ENCODE assay signal across 1 cellular context in genomic region chr7:84821671-84822534, GRCh38.
TF ChIP-seq lines count a peak whose summit lies in the region.

No MANE protein-coding gene starts in this region.

TF ChIP-seq in K562, 482 proteins besides CTCF, POLR2A, EP300 and RAD21 (continued from another document and continues in another):
- TF ChIP-seq, protein P1, sequence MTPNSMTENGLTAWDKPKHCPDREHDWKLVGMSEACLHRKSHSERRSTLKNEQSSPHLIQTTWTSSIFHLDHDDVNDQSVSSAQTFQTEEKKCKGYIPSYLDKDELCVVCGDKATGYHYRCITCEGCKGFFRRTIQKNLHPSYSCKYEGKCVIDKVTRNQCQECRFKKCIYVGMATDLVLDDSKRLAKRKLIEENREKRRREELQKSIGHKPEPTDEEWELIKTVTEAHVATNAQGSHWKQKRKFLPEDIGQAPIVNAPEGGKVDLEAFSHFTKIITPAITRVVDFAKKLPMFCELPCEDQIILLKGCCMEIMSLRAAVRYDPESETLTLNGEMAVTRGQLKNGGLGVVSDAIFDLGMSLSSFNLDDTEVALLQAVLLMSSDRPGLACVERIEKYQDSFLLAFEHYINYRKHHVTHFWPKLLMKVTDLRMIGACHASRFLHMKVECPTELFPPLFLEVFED (CRISPR knock-in tag; conservative IDR thresholded peaks at IDR 0.05), result peak; percentile 78; the same call in 1 of the 2 replicates
- TF ChIP-seq PRMT5 (CRISPR knock-in tag; IDR thresholded peaks at IDR 0.05), result no peak
- peak; percentile 31; the same call in 1 of the 2 replicates for TF ChIP-seq CEBPB (tag; IDR thresholded peaks at IDR 0.05)
- TF ChIP-seq, protein P2, sequence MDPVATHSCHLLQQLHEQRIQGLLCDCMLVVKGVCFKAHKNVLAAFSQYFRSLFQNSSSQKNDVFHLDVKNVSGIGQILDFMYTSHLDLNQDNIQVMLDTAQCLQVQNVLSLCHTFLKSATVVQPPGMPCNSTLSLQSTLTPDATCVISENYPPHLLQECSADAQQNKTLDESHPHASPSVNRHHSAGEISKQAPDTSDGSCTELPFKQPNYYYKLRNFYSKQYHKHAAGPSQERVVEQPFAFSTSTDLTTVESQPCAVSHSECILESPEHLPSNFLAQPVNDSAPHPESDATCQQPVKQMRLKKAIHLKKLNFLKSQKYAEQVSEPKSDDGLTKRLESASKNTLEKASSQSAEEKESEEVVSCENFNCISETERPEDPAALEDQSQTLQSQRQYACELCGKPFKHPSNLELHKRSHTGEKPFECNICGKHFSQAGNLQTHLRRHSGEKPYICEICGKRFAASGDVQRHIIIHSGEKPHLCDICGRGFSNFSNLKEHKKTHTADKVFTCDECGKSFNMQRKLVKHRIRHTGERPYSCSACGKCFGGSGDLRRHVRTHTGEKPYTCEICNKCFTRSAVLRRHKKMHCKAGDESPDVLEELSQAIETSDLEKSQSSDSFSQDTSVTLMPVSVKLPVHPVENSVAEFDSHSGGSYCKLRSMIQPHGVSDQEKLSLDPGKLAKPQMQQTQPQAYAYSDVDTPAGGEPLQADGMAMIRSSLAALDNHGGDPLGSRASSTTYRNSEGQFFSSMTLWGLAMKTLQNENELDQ (CRISPR knock-in tag; IDR thresholded peaks at IDR 0.05; ENCODE audit: borderline replicate concordance), result no peak
- no peak for TF ChIP-seq ZNF830 (CRISPR knock-in tag; IDR thresholded peaks at IDR 0.05)
- TF ChIP-seq, protein P3, sequence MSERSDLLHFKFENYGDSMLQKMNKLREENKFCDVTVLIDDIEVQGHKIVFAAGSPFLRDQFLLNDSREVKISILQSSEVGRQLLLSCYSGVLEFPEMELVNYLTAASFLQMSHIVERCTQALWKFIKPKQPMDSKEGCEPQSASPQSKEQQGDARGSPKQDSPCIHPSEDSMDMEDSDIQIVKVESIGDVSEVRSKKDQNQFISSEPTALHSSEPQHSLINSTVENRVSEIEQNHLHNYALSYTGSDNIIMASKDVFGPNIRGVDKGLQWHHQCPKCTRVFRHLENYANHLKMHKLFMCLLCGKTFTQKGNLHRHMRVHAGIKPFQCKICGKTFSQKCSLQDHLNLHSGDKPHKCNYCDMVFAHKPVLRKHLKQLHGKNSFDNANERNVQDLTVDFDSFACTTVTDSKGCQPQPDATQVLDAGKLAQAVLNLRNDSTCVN (CRISPR knock-in tag; IDR thresholded peaks at IDR 0.05), result peak; percentile 90; the same call in 1 of the 2 replicates
- TF ChIP-seq ZNF165 (CRISPR knock-in tag; IDR thresholded peaks at IDR 0.05; ENCODE audit: borderline replicate concordance), result peak; percentile 87; the same call in 1 of the 2 replicates
- TF ChIP-seq HNRNPLL (IDR thresholded peaks at IDR 0.05; ENCODE audit: low read depth, low read length, poor library complexity, severe bottlenecking), result no peak
- no peak for TF ChIP-seq SIX5 (IDR thresholded peaks at IDR 0.05; ENCODE audit: borderline replicate concordance in 1 of 2, insufficient read depth in 1 of 2, low read depth in 1 of 2, low read length in 2 of 2)
- no peak for TF ChIP-seq MNT (conservative IDR thresholded peaks at IDR 0.05)
- no peak for TF ChIP-seq KAT2B (IDR thresholded peaks at IDR 0.05; ENCODE audit: low read depth, low read length)
- TF ChIP-seq, protein P4, sequence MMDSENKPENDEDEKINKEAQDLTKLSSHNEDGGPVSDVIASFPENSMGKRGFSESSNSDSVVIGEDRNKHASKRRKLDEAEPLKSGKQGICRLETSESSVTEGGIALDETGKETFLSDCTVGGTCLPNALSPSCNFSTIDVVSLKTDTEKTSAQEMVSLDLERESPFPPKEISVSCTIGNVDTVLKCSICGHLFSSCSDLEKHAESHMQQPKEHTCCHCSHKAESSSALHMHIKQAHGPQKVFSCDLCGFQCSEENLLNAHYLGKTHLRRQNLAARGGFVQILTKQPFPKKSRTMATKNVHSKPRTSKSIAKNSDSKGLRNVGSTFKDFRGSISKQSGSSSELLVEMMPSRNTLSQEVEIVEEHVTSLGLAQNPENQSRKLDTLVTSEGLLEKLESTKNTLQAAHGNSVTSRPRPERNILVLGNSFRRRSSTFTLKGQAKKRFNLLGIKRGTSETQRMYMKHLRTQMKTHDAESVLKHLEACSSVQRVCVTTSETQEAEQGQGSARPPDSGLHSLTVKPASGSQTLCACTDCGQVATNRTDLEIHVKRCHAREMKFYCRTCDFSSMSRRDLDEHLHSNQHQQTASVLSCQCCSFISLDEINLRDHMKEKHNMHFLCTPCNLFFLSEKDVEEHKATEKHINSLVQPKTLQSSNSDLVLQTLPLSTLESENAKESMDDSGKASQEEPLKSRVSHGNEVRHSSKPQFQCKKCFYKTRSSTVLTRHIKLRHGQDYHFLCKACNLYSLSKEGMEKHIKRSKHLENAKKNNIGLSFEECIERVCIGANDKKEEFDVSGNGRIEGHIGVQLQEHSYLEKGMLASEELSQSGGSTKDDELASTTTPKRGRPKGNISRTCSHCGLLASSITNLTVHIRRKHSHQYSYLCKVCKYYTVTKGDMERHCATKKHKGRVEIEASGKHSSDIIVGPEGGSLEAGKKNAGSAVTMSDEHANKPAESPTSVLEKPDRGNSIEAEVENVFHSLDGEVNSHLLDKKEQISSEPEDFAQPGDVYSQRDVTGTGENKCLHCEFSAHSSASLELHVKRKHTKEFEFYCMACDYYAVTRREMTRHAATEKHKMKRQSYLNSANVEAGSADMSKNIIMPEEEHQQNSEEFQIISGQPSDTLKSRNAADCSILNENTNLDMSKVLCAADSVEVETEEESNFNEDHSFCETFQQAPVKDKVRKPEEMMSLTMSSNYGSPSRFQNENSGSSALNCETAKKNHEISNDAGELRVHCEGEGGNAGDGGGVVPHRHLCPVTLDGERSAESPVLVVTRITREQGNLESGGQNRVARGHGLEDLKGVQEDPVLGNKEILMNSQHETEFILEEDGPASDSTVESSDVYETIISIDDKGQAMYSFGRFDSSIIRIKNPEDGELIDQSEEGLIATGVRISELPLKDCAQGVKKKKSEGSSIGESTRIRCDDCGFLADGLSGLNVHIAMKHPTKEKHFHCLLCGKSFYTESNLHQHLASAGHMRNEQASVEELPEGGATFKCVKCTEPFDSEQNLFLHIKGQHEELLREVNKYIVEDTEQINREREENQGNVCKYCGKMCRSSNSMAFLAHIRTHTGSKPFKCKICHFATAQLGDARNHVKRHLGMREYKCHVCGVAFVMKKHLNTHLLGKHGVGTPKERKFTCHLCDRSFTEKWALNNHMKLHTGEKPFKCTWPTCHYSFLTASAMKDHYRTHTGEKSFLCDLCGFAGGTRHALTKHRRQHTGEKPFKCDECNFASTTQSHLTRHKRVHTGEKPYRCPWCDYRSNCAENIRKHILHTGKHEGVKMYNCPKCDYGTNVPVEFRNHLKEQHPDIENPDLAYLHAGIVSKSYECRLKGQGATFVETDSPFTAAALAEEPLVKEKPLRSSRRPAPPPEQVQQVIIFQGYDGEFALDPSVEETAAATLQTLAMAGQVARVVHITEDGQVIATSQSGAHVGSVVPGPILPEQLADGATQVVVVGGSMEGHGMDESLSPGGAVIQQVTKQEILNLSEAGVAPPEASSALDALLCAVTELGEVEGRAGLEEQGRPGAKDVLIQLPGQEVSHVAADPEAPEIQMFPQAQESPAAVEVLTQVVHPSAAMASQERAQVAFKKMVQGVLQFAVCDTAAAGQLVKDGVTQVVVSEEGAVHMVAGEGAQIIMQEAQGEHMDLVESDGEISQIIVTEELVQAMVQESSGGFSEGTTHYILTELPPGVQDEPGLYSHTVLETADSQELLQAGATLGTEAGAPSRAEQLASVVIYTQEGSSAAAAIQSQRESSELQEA (IDR thresholded peaks at IDR 0.05; ENCODE audit: low read depth), result no peak
- no peak for TF ChIP-seq XRCC5 (IDR thresholded peaks at IDR 0.05; ENCODE audit: low read depth, low read length)
- TF ChIP-seq SMARCA4 (IDR thresholded peaks at IDR 0.05), result peak; percentile 64
- TF ChIP-seq FOXA1 (IDR thresholded peaks at IDR 0.05; ENCODE audit: borderline replicate concordance), result no peak
- TF ChIP-seq ZKSCAN8 (CRISPR knock-in tag; IDR thresholded peaks at IDR 0.05), result peak; percentile 95
- TF ChIP-seq CC2D1A (IDR thresholded peaks at IDR 0.05), result no peak
- no peak for TF ChIP-seq CTBP1 (IDR thresholded peaks at IDR 0.05; ENCODE audit: borderline replicate concordance)
- TF ChIP-seq SMARCB1 (IDR thresholded peaks at IDR 0.05; ENCODE audit: insufficient read length, low read depth), result no peak
- TF ChIP-seq ZNF12 (CRISPR knock-in tag; IDR thresholded peaks at IDR 0.05), result no peak
- TF ChIP-seq ZNF707 (CRISPR knock-in tag; conservative IDR thresholded peaks at IDR 0.05), result 0 out of 2 replicates have a peak, but pooled peaks have one; percentile 10
- TF ChIP-seq LARP7 (IDR thresholded peaks at IDR 0.05), result no peak
- peak; percentile 62 to 68; a peak in 3 of 4 replicates for TF ChIP-seq FOXK2 (conservative IDR thresholded peaks at IDR 0.05 in 1 of 2, IDR thresholded peaks at IDR 0.05 in 1 of 2; ENCODE audit: low read depth in 2 of 2)
- TF ChIP-seq FOXJ2 (tag; IDR thresholded peaks at IDR 0.05), result 0 out of 2 replicates have a peak, but pooled peaks have one; percentile 47
- peak; percentile 99 for TF ChIP-seq SMAD4 (CRISPR knock-in tag; conservative IDR thresholded peaks at IDR 0.05)
- peak; percentile 85; the same call in 1 of the 2 replicates for TF ChIP-seq ZNF445 (CRISPR knock-in tag; IDR thresholded peaks at IDR 0.05; ENCODE audit: low read depth)
- no peak for TF ChIP-seq HNRNPH1 (optimal IDR thresholded peaks at IDR 0.05; ENCODE audit: low read depth, low read length)
- TF ChIP-seq, protein P5, sequence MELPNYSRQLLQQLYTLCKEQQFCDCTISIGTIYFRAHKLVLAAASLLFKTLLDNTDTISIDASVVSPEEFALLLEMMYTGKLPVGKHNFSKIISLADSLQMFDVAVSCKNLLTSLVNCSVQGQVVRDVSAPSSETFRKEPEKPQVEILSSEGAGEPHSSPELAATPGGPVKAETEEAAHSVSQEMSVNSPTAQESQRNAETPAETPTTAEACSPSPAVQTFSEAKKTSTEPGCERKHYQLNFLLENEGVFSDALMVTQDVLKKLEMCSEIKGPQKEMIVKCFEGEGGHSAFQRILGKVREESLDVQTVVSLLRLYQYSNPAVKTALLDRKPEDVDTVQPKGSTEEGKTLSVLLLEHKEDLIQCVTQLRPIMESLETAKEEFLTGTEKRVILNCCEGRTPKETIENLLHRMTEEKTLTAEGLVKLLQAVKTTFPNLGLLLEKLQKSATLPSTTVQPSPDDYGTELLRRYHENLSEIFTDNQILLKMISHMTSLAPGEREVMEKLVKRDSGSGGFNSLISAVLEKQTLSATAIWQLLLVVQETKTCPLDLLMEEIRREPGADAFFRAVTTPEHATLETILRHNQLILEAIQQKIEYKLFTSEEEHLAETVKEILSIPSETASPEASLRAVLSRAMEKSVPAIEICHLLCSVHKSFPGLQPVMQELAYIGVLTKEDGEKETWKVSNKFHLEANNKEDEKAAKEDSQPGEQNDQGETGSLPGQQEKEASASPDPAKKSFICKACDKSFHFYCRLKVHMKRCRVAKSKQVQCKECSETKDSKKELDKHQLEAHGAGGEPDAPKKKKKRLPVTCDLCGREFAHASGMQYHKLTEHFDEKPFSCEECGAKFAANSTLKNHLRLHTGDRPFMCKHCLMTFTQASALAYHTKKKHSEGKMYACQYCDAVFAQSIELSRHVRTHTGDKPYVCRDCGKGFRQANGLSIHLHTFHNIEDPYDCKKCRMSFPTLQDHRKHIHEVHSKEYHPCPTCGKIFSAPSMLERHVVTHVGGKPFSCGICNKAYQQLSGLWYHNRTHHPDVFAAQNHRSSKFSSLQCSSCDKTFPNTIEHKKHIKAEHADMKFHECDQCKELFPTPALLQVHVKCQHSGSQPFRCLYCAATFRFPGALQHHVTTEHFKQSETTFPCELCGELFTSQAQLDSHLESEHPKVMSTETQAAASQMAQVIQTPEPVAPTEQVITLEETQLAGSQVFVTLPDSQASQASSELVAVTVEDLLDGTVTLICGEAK (IDR thresholded peaks at IDR 0.05), result no peak
- TF ChIP-seq, protein P5 (CRISPR knock-in tag; IDR thresholded peaks at IDR 0.05), result no peak
- TF ChIP-seq ARID1B (IDR thresholded peaks at IDR 0.05), result peak; percentile 73
- TF ChIP-seq ZNF175 (CRISPR knock-in tag; IDR thresholded peaks at IDR 0.05; ENCODE audit: low read depth), result peak; percentile 98
- TF ChIP-seq HNRNPUL1 (IDR thresholded peaks at IDR 0.05; ENCODE audit: low read length), result no peak
- TF ChIP-seq NR4A1 (CRISPR knock-in tag; IDR thresholded peaks at IDR 0.05), result peak; percentile 92; the same call in 1 of the 2 replicates
- TF ChIP-seq NR4A1 (tag; IDR thresholded peaks at IDR 0.05), result peak; percentile 99
- no peak for TF ChIP-seq RBM14 (IDR thresholded peaks at IDR 0.05; ENCODE audit: borderline replicate concordance, insufficient read depth, low read depth, low read length)
- TF ChIP-seq RCOR1 (IDR thresholded peaks at IDR 0.05; ENCODE audit: borderline replicate concordance in 1 of 2, low read depth in 2 of 2, low read length in 2 of 2), result peak in 1 of 2 experiments; percentile 11; a peak in 1 of 4 replicates
- peak; percentile 74; the same call in 1 of the 2 replicates for TF ChIP-seq ZNF253 (CRISPR knock-in tag; conservative IDR thresholded peaks at IDR 0.05)
